9 cellular contexts compared by ENCODE assay signal in genomic region chr4:87093443-87094123, GRCh38.
A peak's percentile ranks its signal among the peaks of the same experiment; 100 is the strongest.
DNase-seq lines count a peak whose midpoint lies in the region; ATAC-seq, FAIRE-seq and TF ChIP-seq lines count a peak whose summit lies in the region.
"Had no signal": no experiment of that assay in that cellular context is flagged by ENCODE, and none has a peak within 500 bp of the region (broad histone marks: within the 10 kb centered on the region; RNA-seq: fewer than 3 reads in every experiment).

No MANE protein-coding gene starts in this region.

- peak; percentile 85 for ATAC-seq in GM19455 (IDR thresholded peaks at IDR 0.05; ENCODE audit: unreplicated experiment)
- peak; percentile 76 for ATAC-seq in HG03442 (IDR thresholded peaks at IDR 0.05; ENCODE audit: unreplicated experiment)
- ATAC-seq in activated T-cell treated with anti-CD3 and anti-CD28 coated beads, Interleukin-2, amount 50 U/mL, for 4 hours: peak; percentile 79 to 91
- ATAC-seq in pancreas: peak; percentile 69 to 84 (median 82)

- H3K4me3 Mint-ChIP-seq in activated T-cell treated with anti-CD3 and anti-CD28 coated beads, Interleukin-2, amount 50 U/mL, for 4 hours: no peak overlapping the region

- H3K4me1 Mint-ChIP-seq in activated T-cell treated with anti-CD3 and anti-CD28 coated beads, Interleukin-2, amount 50 U/mL, for 4 hours (ENCODE audit: low read depth): peaks cover 42% of the 10 kb centered on the region

- peaks cover 18% of the 10 kb centered on the region for H3K36me3 Mint-ChIP-seq in activated T-cell treated with anti-CD3 and anti-CD28 coated beads, Interleukin-2, amount 50 U/mL, for 4 hours (ENCODE audit: insufficient read depth)

- no peaks in the 10 kb centered on the region for H3K27me3 Mint-ChIP-seq in activated T-cell treated with anti-CD3 and anti-CD28 coated beads, Interleukin-2, amount 50 U/mL, for 4 hours (ENCODE audit: low read depth)

- H3K4me3 ChIP-seq in fibroblast of villous mesenchyme (ENCODE audit: low read depth, low read length): no peak overlapping the region
- H3K4me3 ChIP-seq in pancreas: no peak overlapping the region

- 35 to 44% methylated on average over 4 of the region's 4 CpGs for WGBS in pancreas, 2 donors

- peaks cover 0 to 24% (median 16%) of the 10 kb centered on the region in 3 donors for H3K4me1 ChIP-seq in pancreas

- DNase-seq in DMS53 treated with DMSO at 0.1 percent for 48 hours (lab: John Stamatoyannopoulos, UW; ENCODE audit: unreplicated experiment) (peak; percentile 38), NCI-H748 treated with DMSO at 0.1 percent for 48 hours (lab: John Stamatoyannopoulos, UW) (peak; percentile 22), fibroblast of villous mesenchyme (ENCODE audit: low read depth) (peak; percentile 58), pancreas (peak in 2 of 6 donors; percentile 19 to 37), OCI-M2 (lab: John Stamatoyannopoulos, UW; ENCODE audit: unreplicated experiment) (no peak)
- DNase-seq in activated T-cell treated with anti-CD3 and anti-CD28 coated beads, Interleukin-2, amount 50 U/mL, for 4 hours: peak; percentile 32

- no peaks in the 10 kb centered on the region for H3K9me3 ChIP-seq in pancreas

- H3K27me3 ChIP-seq in pancreas: no peaks in the 10 kb centered on the region

- peaks cover 0 to 11% (median 8%) of the 10 kb centered on the region in 3 donors for H3K36me3 ChIP-seq in pancreas

- peak overlapping the region in 2 of 4 donors; percentile 41 to 42 for H3K27ac ChIP-seq in pancreas

- TF ChIP-seq CTCF in fibroblast of villous mesenchyme (IDR thresholded peaks at IDR 0.05; ENCODE audit: insufficient read depth, low read depth, low read length) (peak; percentile 63), pancreas (IDR thresholded peaks at IDR 0.05) (peak in 2 of 4 donors; percentile 35 to 39)

- no peaks in the 10 kb centered on the region for H3K9me3 Mint-ChIP-seq in activated T-cell treated with anti-CD3 and anti-CD28 coated beads, Interleukin-2, amount 50 U/mL, for 4 hours

- intact Hi-C loops in pancreas (cut with DNase I): loop anchor here in 1 of 3 donors (5.0 kb wide), 1 partner anchor 166 kb away; no protein-coding TSS in a partner anchor

- no peak for FAIRE-seq in pancreas (lab: Jason Lieb, UNC)
- FAIRE-seq: colon had no signal
